In the genomic region with DNA sequence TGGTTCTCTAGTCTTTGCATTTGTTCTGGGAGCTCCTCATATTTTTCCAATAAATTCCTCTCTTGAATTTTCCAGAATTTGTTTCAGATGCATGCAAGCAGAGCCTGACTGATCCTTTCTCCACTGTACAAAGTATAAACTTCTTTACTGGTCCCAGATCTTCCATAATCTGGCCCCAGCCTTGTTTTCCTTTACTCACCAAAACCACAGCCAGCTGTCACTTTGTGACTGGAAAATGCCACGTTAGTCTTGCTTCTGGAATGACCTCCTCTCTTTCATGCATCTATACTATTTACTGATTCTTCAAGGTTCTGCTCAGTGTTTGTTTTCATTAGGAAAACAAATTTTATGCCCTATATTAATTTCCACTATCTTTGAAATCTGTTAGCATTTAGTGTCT, we compare ENCODE assay signal across 1 cellular context.
TF ChIP-seq lines count a peak whose summit lies in the region.

No MANE protein-coding gene starts in this region.

TF ChIP-seq in K562, 482 proteins besides CTCF, POLR2A, EP300 and RAD21:
- TF ChIP-seq CHD7 (IDR thresholded peaks at IDR 0.05; ENCODE audit: low read depth, low read length) (no peak), EHMT2 (IDR thresholded peaks at IDR 0.05) (no peak), EZH2 (IDR thresholded peaks at IDR 0.05; ENCODE audit: borderline replicate concordance, low read depth, low read length) (no peak), CBX8 (IDR thresholded peaks at IDR 0.05; ENCODE audit: borderline replicate concordance, extremely low read depth, low read depth, low read length, poor library complexity, severe bottlenecking) (peak; percentile 67), HMBOX1 (IDR thresholded peaks at IDR 0.05) (no peak)
- TF ChIP-seq, protein P1, sequence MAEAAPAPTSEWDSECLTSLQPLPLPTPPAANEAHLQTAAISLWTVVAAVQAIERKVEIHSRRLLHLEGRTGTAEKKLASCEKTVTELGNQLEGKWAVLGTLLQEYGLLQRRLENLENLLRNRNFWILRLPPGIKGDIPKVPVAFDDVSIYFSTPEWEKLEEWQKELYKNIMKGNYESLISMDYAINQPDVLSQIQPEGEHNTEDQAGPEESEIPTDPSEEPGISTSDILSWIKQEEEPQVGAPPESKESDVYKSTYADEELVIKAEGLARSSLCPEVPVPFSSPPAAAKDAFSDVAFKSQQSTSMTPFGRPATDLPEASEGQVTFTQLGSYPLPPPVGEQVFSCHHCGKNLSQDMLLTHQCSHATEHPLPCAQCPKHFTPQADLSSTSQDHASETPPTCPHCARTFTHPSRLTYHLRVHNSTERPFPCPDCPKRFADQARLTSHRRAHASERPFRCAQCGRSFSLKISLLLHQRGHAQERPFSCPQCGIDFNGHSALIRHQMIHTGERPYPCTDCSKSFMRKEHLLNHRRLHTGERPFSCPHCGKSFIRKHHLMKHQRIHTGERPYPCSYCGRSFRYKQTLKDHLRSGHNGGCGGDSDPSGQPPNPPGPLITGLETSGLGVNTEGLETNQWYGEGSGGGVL (CRISPR knock-in tag; IDR thresholded peaks at IDR 0.05) = no peak
- TF ChIP-seq, protein P2, sequence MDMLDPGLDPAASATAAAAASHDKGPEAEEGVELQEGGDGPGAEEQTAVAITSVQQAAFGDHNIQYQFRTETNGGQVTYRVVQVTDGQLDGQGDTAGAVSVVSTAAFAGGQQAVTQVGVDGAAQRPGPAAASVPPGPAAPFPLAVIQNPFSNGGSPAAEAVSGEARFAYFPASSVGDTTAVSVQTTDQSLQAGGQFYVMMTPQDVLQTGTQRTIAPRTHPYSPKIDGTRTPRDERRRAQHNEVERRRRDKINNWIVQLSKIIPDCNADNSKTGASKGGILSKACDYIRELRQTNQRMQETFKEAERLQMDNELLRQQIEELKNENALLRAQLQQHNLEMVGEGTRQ (CRISPR knock-in tag; IDR thresholded peaks at IDR 0.05) = no peak
TF ChIP-seq in K562: peak in this region for 1.
